ENCODE assay signal across 15 cellular contexts in the genomic region with DNA sequence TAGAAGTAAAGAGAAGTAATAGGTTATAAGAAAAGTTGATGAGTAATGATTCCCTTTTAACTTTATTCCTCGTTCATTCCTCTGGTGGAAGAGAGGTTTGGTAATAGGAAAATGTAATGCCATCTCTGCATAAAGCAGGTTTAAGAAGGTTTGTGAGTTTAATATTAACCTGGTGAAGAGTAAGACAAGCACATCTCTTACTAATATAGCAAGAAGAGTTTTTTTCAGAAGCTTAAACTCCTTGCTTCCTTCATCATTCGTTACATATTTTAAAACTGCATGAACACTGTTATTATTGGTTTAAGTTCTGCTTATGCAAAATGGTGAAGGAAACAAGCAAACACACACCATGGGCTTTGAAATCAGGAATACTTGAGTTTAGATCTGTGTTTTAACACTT. TPM values are rescaled to one million over a fixed set of nuclear protein-coding genes. Genes with fewer than 3 reads are reported as not detected.
DNase-seq lines count a peak whose midpoint lies in the region; ATAC-seq, FAIRE-seq and TF ChIP-seq lines count a peak whose summit lies in the region.
"Had no signal": no experiment of that assay in that cellular context is flagged by ENCODE, and none has a peak within 500 bp of the region (broad histone marks: within the 10 kb centered on the region; RNA-seq: fewer than 3 reads in every experiment).

No MANE protein-coding gene starts in this region.

- peaks cover 12% of the 10 kb centered on the region for H3K4me1 ChIP-seq in astrocyte (ENCODE audit: insufficient read depth, low read length)
- H3K4me1 ChIP-seq in esophagus squamous epithelium, result no peaks in the 10 kb centered on the region
- H3K4me1 ChIP-seq: Peyer's patch had no signal

- TF ChIP-seq CTCF in astrocyte (IDR thresholded peaks at IDR 0.05; ENCODE audit: insufficient read depth, low read depth, low read length) (no peak), esophagus squamous epithelium (IDR thresholded peaks at IDR 0.05) (no peak)

- no peaks in the 10 kb centered on the region for H4K20me1 ChIP-seq in astrocyte (ENCODE audit: insufficient read depth, low read length)

- H3K27me3 ChIP-seq in astrocyte (ENCODE audit: insufficient read depth, low read length), result no peaks in the 10 kb centered on the region
- H3K27me3 ChIP-seq in esophagus squamous epithelium, result no peaks in the 10 kb centered on the region
- H3K27me3 ChIP-seq: Peyer's patch had no signal

- no peak overlapping the region for H2AFZ ChIP-seq in astrocyte (ENCODE audit: low read depth, low read length)

- peaks cover 3% of the 10 kb centered on the region for H3K4me1 Mint-ChIP-seq in astrocyte (ENCODE audit: low read depth, unreplicated experiment)
- H3K4me1 Mint-ChIP-seq: activated CD8-positive, alpha-beta memory T cell treated with anti-CD3 and anti-CD28 coated beads, Interleukin-2, amount 10 ng/mL, durations not matched to agents 7 days and 5 days; activated naive CD8-positive, alpha-beta T cell treated with anti-CD3 and anti-CD28 coated beads, Interleukin-2, amount 50 U/mL, for 24 hours had no signal

- DNase-seq in astrocyte (ENCODE audit: low read depth), result no peak
- no peak for DNase-seq in NCI-H524 (lab: John Stamatoyannopoulos, UW)
- DNase-seq in HTR-8/SVneo (ENCODE audit: insufficient read length, low spot score), result no peak
- no peak for DNase-seq in esophagus squamous epithelium (lab: John Stamatoyannopoulos, UW)
- no peak for DNase-seq in Ammon's horn (ENCODE audit: low spot score)
- DNase-seq: activated CD8-positive, alpha-beta memory T cell treated with anti-CD3 and anti-CD28 coated beads, Interleukin-2, amount 10 ng/mL, durations not matched to agents 7 days and 5 days; activated naive CD8-positive, alpha-beta T cell treated with anti-CD3 and anti-CD28 coated beads, Interleukin-2, amount 50 U/mL, for 24 hours; left colon; NCI-H226; Peyer's patch; stimulated activated CD8-positive, alpha-beta memory T cell treated with anti-CD3 and anti-CD28 coated beads, Interleukin-4, amount 100 ng/mL, for 48 hours; T1000 had no signal

- no peaks in the 10 kb centered on the region for H3K27me3 Mint-ChIP-seq in astrocyte (ENCODE audit: low read depth, unreplicated experiment)

- no peaks in the 10 kb centered on the region for H3K79me2 ChIP-seq in astrocyte (ENCODE audit: insufficient read depth, low read length)

- ATAC-seq in GM18508 (IDR thresholded peaks at IDR 0.05; ENCODE audit: insufficient read depth, unreplicated experiment), result peak; percentile 45
- peak; percentile 54 for ATAC-seq in GM21528 (IDR thresholded peaks at IDR 0.05; ENCODE audit: low FRiP score, unreplicated experiment)
- peak; percentile 40 for ATAC-seq in HG03064 (IDR thresholded peaks at IDR 0.05; ENCODE audit: low read depth, unreplicated experiment)
- ATAC-seq: activated CD8-positive, alpha-beta memory T cell treated with anti-CD3 and anti-CD28 coated beads, Interleukin-2, amount 10 ng/mL, durations not matched to agents 7 days and 5 days; activated naive CD8-positive, alpha-beta T cell treated with anti-CD3 and anti-CD28 coated beads, Interleukin-2, amount 50 U/mL, for 24 hours; left colon had no signal

- no peaks in the 10 kb centered on the region for H3K36me3 Mint-ChIP-seq in astrocyte (ENCODE audit: low read depth, unreplicated experiment)
- H3K36me3 Mint-ChIP-seq: activated CD8-positive, alpha-beta memory T cell treated with anti-CD3 and anti-CD28 coated beads, Interleukin-2, amount 10 ng/mL, durations not matched to agents 7 days and 5 days had no signal

- peak overlapping the region; percentile 67 for H3K4me2 ChIP-seq in astrocyte (ENCODE audit: low read length)

- FAIRE-seq in astrocyte (lab: Jason Lieb, UNC), result no peak
- no peak for FAIRE-seq in HTR-8/SVneo (lab: Jason Lieb, UNC)

- no peak for TF ChIP-seq POLR2A in esophagus squamous epithelium (IDR thresholded peaks at IDR 0.05)

- intact Hi-C loops in esophagus squamous epithelium (cut with DNase I), result no loop called here

- no peak overlapping the region for H3K4me3 Mint-ChIP-seq in astrocyte (ENCODE audit: unreplicated experiment)
- H3K4me3 Mint-ChIP-seq: activated CD8-positive, alpha-beta memory T cell treated with anti-CD3 and anti-CD28 coated beads, Interleukin-2, amount 10 ng/mL, durations not matched to agents 7 days and 5 days; activated naive CD8-positive, alpha-beta T cell treated with anti-CD3 and anti-CD28 coated beads, Interleukin-2, amount 50 U/mL, for 24 hours had no signal

- H3K9ac ChIP-seq in astrocyte (ENCODE audit: low read length), result peak overlapping the region; percentile 64

- H3K9me3 ChIP-seq in astrocyte (ENCODE audit: insufficient read depth, low read depth, low read length) (no peaks in the 10 kb centered on the region), esophagus squamous epithelium (no peaks in the 10 kb centered on the region)
- H3K9me3 ChIP-seq: Peyer's patch had no signal

- H3K9me3 Mint-ChIP-seq in astrocyte (ENCODE audit: unreplicated experiment), result no peaks in the 10 kb centered on the region
- H3K9me3 Mint-ChIP-seq: activated naive CD8-positive, alpha-beta T cell treated with anti-CD3 and anti-CD28 coated beads, Interleukin-2, amount 50 U/mL, for 24 hours had no signal

- H3K4me3 ChIP-seq in astrocyte (ENCODE audit: insufficient read depth, low read depth, low read length) (no peak overlapping the region), esophagus squamous epithelium (no peak overlapping the region)
- H3K4me3 ChIP-seq: Peyer's patch had no signal

- H3K27ac Mint-ChIP-seq in astrocyte (ENCODE audit: unreplicated experiment), result no peak overlapping the region
- H3K27ac Mint-ChIP-seq: activated CD8-positive, alpha-beta memory T cell treated with anti-CD3 and anti-CD28 coated beads, Interleukin-2, amount 10 ng/mL, durations not matched to agents 7 days and 5 days; activated naive CD8-positive, alpha-beta T cell treated with anti-CD3 and anti-CD28 coated beads, Interleukin-2, amount 50 U/mL, for 24 hours had no signal

- WGBS in esophagus squamous epithelium, 2 donors, result 66 to 75% methylated on average over 2 of the region's 2 CpGs

- H3K27ac ChIP-seq in astrocyte (ENCODE audit: low read depth, low read length) (peak overlapping the region; percentile 76), esophagus squamous epithelium (no peak overlapping the region)
- H3K27ac ChIP-seq: Peyer's patch had no signal

- H3K36me3 ChIP-seq in astrocyte (ENCODE audit: insufficient read depth, low read length) (no peaks in the 10 kb centered on the region), esophagus squamous epithelium (no peaks in the 10 kb centered on the region)
- H3K36me3 ChIP-seq: Peyer's patch had no signal

RNA-seq across cellular contexts. Expression of a gene that starts 9.2 kb away (rescaled TPM):
- 1.4 and 1.9 TPM in 2 replicates for total RNA-seq in astrocyte
- total RNA-seq in esophagus squamous epithelium, result 10 to 100 TPM; 11.8 to 22.6 (median 14.6) TPM
